ENCODE assay signal across 8 cellular contexts in the genomic region with DNA sequence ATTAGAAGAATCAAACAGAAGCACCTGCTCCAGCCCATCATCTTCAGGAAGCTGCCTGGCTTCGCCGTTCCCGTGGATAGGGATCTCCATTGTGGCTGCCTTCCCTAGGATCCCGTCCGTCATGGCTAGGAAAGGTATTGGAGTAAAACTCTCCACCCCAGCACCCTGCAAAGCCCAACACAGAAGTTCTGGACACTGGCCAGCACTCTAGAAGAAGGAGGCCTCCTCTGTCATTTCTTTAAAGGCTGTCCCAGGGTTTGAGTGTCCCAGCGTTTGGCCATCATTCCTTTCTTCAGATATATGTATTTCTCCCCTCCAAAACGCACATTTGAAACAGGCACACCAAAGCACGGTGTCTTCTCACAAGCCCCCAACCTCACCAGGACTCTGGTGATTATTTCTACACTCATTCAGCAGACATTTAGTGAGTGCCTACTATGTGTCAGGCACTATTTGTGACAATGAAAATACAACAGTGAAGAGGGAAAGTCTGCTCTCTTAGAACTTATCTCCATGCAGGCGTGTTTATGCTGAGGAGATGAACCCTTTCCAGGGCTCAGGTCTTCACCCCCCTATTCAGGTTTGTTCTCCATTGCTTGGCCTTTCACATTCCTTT. TPM values are rescaled to one million over a fixed set of nuclear protein-coding genes. Genes with fewer than 3 reads are reported as not detected.
DNase-seq lines count a peak whose midpoint lies in the region; ATAC-seq and TF ChIP-seq lines count a peak whose summit lies in the region.

No MANE protein-coding gene starts in this region.

- peaks cover 22% of the 10 kb centered on the region for H3K4me1 Mint-ChIP-seq in progenitor cell of endocrine pancreas (ENCODE audit: low read depth)

- H3K9ac ChIP-seq in fibroblast of lung (ENCODE audit: insufficient read depth, low read length): peak overlapping the region; percentile 94

- H3K4me3 Mint-ChIP-seq in progenitor cell of endocrine pancreas (ENCODE audit: low read depth): peak overlapping the region; percentile 97

- H3K4me3 ChIP-seq in SJCRH30 (peak overlapping the region; percentile 83), fibroblast of lung (replicated peaks in 1 of 4; ENCODE audit: control extremely low read depth in 1 of 4, insufficient read depth in 1 of 4, low read depth in 3 of 4, low read length in 4 of 4) (peak overlapping the region; percentile 71 to 89 (median 86))

- no peaks in the 10 kb centered on the region for H3K27me3 Mint-ChIP-seq in progenitor cell of endocrine pancreas

- peak overlapping the region; percentile 76 for H3K4me2 ChIP-seq in fibroblast of lung (ENCODE audit: extremely low read depth, insufficient read depth, low read length)

- H3K4me1 ChIP-seq in SJCRH30 (peaks cover 3% of the 10 kb centered on the region; the same call in 1 of the 2 replicates), fibroblast of lung (ENCODE audit: control insufficient read depth, extremely low read depth, insufficient read depth, low read length) (peaks cover 14% of the 10 kb centered on the region)

- peaks cover 44% of the 10 kb centered on the region for H3K79me2 ChIP-seq in fibroblast of lung (ENCODE audit: control insufficient read depth, insufficient read depth, low read length)

- DNase-seq in EH (ENCODE audit: low read depth): peak; percentile 39
- DNase-seq in SJCRH30: no peak
- no peak for DNase-seq in fibroblast of lung (ENCODE audit: low read depth in 2 of 2)
- DNase-seq in progenitor cell of endocrine pancreas (ENCODE audit: low spot score, unreplicated experiment): no peak
- no peak for DNase-seq in T-helper 9 cell
- no peak for DNase-seq in activated CD8-positive, alpha-beta memory T cell treated with anti-CD3 and anti-CD28 coated beads for 24 hours
- DNase-seq in NCI-H748 treated with DMSO at 0.1 percent for 48 hours (lab: John Stamatoyannopoulos, UW): no peak

- no peaks in the 10 kb centered on the region for H4K20me1 ChIP-seq in fibroblast of lung (ENCODE audit: control insufficient read depth, extremely low read depth, insufficient read depth, low read length)

- H3K9me3 ChIP-seq in SJCRH30 (replicated peaks) (no peaks in the 10 kb centered on the region), fibroblast of lung (ENCODE audit: control insufficient read depth, insufficient read depth, low read depth, low read length) (no peaks in the 10 kb centered on the region)

- peaks cover 24% of the 10 kb centered on the region for H3K36me3 ChIP-seq in SJCRH30
- peaks cover 19% of the 10 kb centered on the region for H3K36me3 ChIP-seq in fibroblast of lung (ENCODE audit: control insufficient read depth, insufficient read depth, low read length)

- H3K36me3 Mint-ChIP-seq in progenitor cell of endocrine pancreas (ENCODE audit: insufficient read depth): peaks cover 20% of the 10 kb centered on the region

- H3K27ac ChIP-seq in SJCRH30 (peak overlapping the region; percentile 82), fibroblast of lung (ENCODE audit: insufficient read depth, low read length) (peak overlapping the region; percentile 99)

- H3K27ac Mint-ChIP-seq in progenitor cell of endocrine pancreas: peak overlapping the region; percentile 98

- H2AFZ ChIP-seq in fibroblast of lung (ENCODE audit: low read length): no peak overlapping the region

- no peaks in the 10 kb centered on the region for H3K9me3 Mint-ChIP-seq in progenitor cell of endocrine pancreas (ENCODE audit: low read depth)

- TF ChIP-seq CTCF in fibroblast of lung (conservative IDR thresholded peaks at IDR 0.05 in 1 of 2, IDR thresholded peaks at IDR 0.05 in 1 of 2; ENCODE audit: low read depth in 1 of 2, low read length in 2 of 2) (no peak), progenitor cell of endocrine pancreas (IDR thresholded peaks at IDR 0.05; ENCODE audit: unreplicated experiment) (no peak)

- no peak for ATAC-seq in GM18909 (IDR thresholded peaks at IDR 0.05; ENCODE audit: poor library complexity, unreplicated experiment)

- H3K27me3 ChIP-seq in SJCRH30 (no peaks in the 10 kb centered on the region), fibroblast of lung (ENCODE audit: control insufficient read depth, insufficient read depth, low read length) (no peaks in the 10 kb centered on the region)

RNA-seq across cellular contexts. Expression of a gene that starts 0.7 kb away (rescaled TPM):
- 39.5 and 40.1 TPM in 2 replicates for total RNA-seq in SJCRH30 (2014; rRNA removed; shearing (Covaris generic))
- 34.9 and 47.6 TPM in 2 replicates for total RNA-seq in fibroblast of lung
- polyA plus RNA-seq in fibroblast of lung: 72.4 and 75.5 TPM in 2 replicates
- polyA plus RNA-seq in fibroblast of lung (2012): 55.4 and 57.7 TPM in 2 replicates
- polyA minus RNA-seq in fibroblast of lung (ENCODE audit: low replicate concordance): 50.1 and 54.9 TPM in 2 replicates
- total RNA-seq in progenitor cell of endocrine pancreas: 77.0 and 78.1 TPM in 2 replicates

RNA-seq across cellular contexts. Expression of a gene that starts 0.9 kb away (rescaled TPM):
- total RNA-seq in SJCRH30 (2014; rRNA removed; shearing (Covaris generic)): 40.9 and 41.1 TPM in 2 replicates
- 38.5 and 47.4 TPM in 2 replicates for total RNA-seq in fibroblast of lung
- 33.6 and 40.9 TPM in 2 replicates for polyA plus RNA-seq in fibroblast of lung
- polyA plus RNA-seq in fibroblast of lung (2012): 27.9 and 31.7 TPM in 2 replicates
- polyA minus RNA-seq in fibroblast of lung (ENCODE audit: low replicate concordance): 12.6 and 13.8 TPM in 2 replicates
- total RNA-seq in progenitor cell of endocrine pancreas: 34.2 and 37.5 TPM in 2 replicates

RNA-seq across cellular contexts. Expression of a gene that starts 6.7 kb away (rescaled TPM):
- 10.0 and 15.6 TPM in 2 replicates for total RNA-seq in SJCRH30 (2014; rRNA removed; shearing (Covaris generic))
- total RNA-seq in fibroblast of lung (24.1 and 29.7 TPM in 2 replicates), progenitor cell of endocrine pancreas (18.5 and 22.6 TPM in 2 replicates)
- 11.4 and 11.8 TPM in 2 replicates for polyA plus RNA-seq in fibroblast of lung
- polyA plus RNA-seq in fibroblast of lung (2012): 11.9 and 14.3 TPM in 2 replicates
- polyA minus RNA-seq in fibroblast of lung (ENCODE audit: low replicate concordance): 18.2 and 25.5 TPM in 2 replicates

RNA-seq across cellular contexts. Expression of a gene that starts 16.7 kb away (rescaled TPM):
- total RNA-seq in SJCRH30 (2014; rRNA removed; shearing (Covaris generic)): 3.5 and 4.7 TPM in 2 replicates
- total RNA-seq in fibroblast of lung (7.2 and 14.7 TPM in 2 replicates), progenitor cell of endocrine pancreas (7.0 and 7.7 TPM in 2 replicates)
- 2.2 and 2.6 TPM in 2 replicates for polyA plus RNA-seq in fibroblast of lung
- 2.0 and 2.2 TPM in 2 replicates for polyA plus RNA-seq in fibroblast of lung (2012)
- 23.3 and 25.6 TPM in 2 replicates for polyA minus RNA-seq in fibroblast of lung (ENCODE audit: low replicate concordance)

RNA-seq across cellular contexts. Expression of a gene that starts 39.6 kb away (rescaled TPM):
- not detected in 2 replicates for total RNA-seq in SJCRH30 (2014; rRNA removed; shearing (Covaris generic))
- total RNA-seq in fibroblast of lung: 0.26 and 0.83 TPM in 2 replicates
- polyA plus RNA-seq in fibroblast of lung: 0.18 and 0.28 TPM in 2 replicates
- 0.17 and 0.22 TPM in 2 replicates for polyA plus RNA-seq in fibroblast of lung (2012)
- not detected in 2 replicates for polyA minus RNA-seq in fibroblast of lung (ENCODE audit: low replicate concordance)
- 2.5 and 6.1 TPM in 2 replicates for total RNA-seq in progenitor cell of endocrine pancreas
